In the genomic region with DNA sequence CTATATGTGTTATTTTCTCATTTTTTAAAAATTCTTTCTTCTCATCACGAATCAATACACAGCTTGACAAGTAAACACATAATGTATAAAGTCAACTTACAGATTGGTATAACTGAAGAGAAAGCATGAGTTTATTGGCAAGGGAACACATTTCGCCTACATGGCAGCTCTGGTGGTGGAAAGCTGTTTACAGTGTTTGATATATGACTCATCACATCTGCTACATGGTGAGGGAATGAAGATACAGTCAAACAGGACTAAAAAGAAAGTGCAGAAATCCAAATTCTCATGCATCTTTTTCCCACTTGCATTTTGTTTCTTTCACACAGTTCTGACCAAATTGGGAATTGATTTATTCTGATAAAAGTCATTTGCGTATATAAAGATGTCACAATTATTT, we compare ENCODE assay signal across 15 cellular contexts.
A peak's percentile ranks its signal among the peaks of the same experiment; 100 is the strongest.
DNase-seq lines count a peak whose midpoint lies in the region; FAIRE-seq and TF ChIP-seq lines count a peak whose summit lies in the region.
"Had no signal": no experiment of that assay in that cellular context is flagged by ENCODE, and none has a peak within 500 bp of the region (broad histone marks: within the 10 kb centered on the region; RNA-seq: fewer than 3 reads in every experiment).

No MANE protein-coding gene starts in this region.

- H3K9ac ChIP-seq in astrocyte (ENCODE audit: low read length), result no peak overlapping the region

- H3K9me3 ChIP-seq in astrocyte (ENCODE audit: insufficient read depth, low read depth, low read length), result no peaks in the 10 kb centered on the region
- H3K9me3 ChIP-seq: tibial nerve had no signal

- no peaks in the 10 kb centered on the region for H3K27me3 ChIP-seq in astrocyte (ENCODE audit: insufficient read depth, low read length)
- H3K27me3 ChIP-seq in kidney epithelial cell (ENCODE audit: control insufficient read depth, insufficient read depth, low read length), result no peaks in the 10 kb centered on the region
- H3K27me3 ChIP-seq: tibial nerve had no signal

- no peaks in the 10 kb centered on the region for H4K20me1 ChIP-seq in astrocyte (ENCODE audit: insufficient read depth, low read length)

- no peak overlapping the region for H3K4me3 Mint-ChIP-seq in astrocyte (ENCODE audit: unreplicated experiment)
- H3K4me3 Mint-ChIP-seq: IgD-negative memory B cell had no signal

- peak; percentile 73 for FAIRE-seq in astrocyte (lab: Jason Lieb, UNC)
- FAIRE-seq: endometrium had no signal

- H3K4me1 ChIP-seq in astrocyte (ENCODE audit: insufficient read depth, low read length), result no peaks in the 10 kb centered on the region
- H3K4me1 ChIP-seq: tibial nerve had no signal

- peak overlapping the region; percentile 26 for H3K4me2 ChIP-seq in astrocyte (ENCODE audit: low read length)

- H3K4me1 Mint-ChIP-seq in astrocyte (ENCODE audit: low read depth, unreplicated experiment), result peaks cover 10% of the 10 kb centered on the region
- H3K4me1 Mint-ChIP-seq: IgD-negative memory B cell had no signal

- no peaks in the 10 kb centered on the region for H3K79me2 ChIP-seq in astrocyte (ENCODE audit: insufficient read depth, low read length)

- H3K27ac Mint-ChIP-seq in astrocyte (ENCODE audit: unreplicated experiment), result no peak overlapping the region
- H3K27ac Mint-ChIP-seq: activated naive CD4-positive, alpha-beta T cell treated with anti-CD3 and anti-CD28 coated beads, Interleukin-2, amount 50 U/mL, for 72 hours; IgD-negative memory B cell; progenitor cell of endocrine pancreas had no signal

- no peaks in the 10 kb centered on the region for H3K36me3 Mint-ChIP-seq in astrocyte (ENCODE audit: low read depth, unreplicated experiment)
- H3K36me3 Mint-ChIP-seq: activated naive CD4-positive, alpha-beta T cell treated with anti-CD3 and anti-CD28 coated beads, Interleukin-2, amount 50 U/mL, for 72 hours had no signal

- no peaks in the 10 kb centered on the region for H3K9me3 Mint-ChIP-seq in astrocyte (ENCODE audit: unreplicated experiment)

- peak; percentile 65 for DNase-seq in AG08396 (ENCODE audit: low spot score)
- peak; percentile 21 for DNase-seq in HPDE6-E6E7 (ENCODE audit: extremely low spot score)
- DNase-seq in astrocyte (ENCODE audit: low read depth), result peak; percentile 78
- peak; percentile 7 for DNase-seq in kidney epithelial cell (ENCODE audit: low read depth)
- no peak for DNase-seq in nucleus accumbens (lab: John Stamatoyannopoulos, UW)
- DNase-seq in NCI-H345 (lab: John Stamatoyannopoulos, UW), result no peak
- DNase-seq in SIG-M5 treated with dmso at 0.1 percent for 504 hours (lab: John Stamatoyannopoulos, UW; ENCODE audit: unreplicated experiment), result no peak
- DNase-seq in SK-N-DZ (ENCODE audit: low spot score), result no peak
- DNase-seq: activated CD4-positive, alpha-beta T cell treated with anti-CD3 and anti-CD28 coated beads for 4 hours; NCI-H2171 treated with DMSO at 0.1 percent for 48 hours had no signal

- H3K36me3 ChIP-seq in astrocyte (ENCODE audit: insufficient read depth, low read length), result no peaks in the 10 kb centered on the region
- H3K36me3 ChIP-seq in kidney epithelial cell (ENCODE audit: control insufficient read depth, insufficient read depth, low read length), result no peaks in the 10 kb centered on the region
- H3K36me3 ChIP-seq: tibial nerve had no signal

- no peak overlapping the region for H2AFZ ChIP-seq in astrocyte (ENCODE audit: low read depth, low read length)

- H3K4me3 ChIP-seq in astrocyte (ENCODE audit: insufficient read depth, low read depth, low read length) (no peak overlapping the region), kidney epithelial cell (ENCODE audit: low read depth, low read length) (no peak overlapping the region)
- H3K4me3 ChIP-seq: tibial nerve had no signal

- TF ChIP-seq CTCF in astrocyte (IDR thresholded peaks at IDR 0.05; ENCODE audit: insufficient read depth, low read depth, low read length) (no peak), kidney epithelial cell (IDR thresholded peaks at IDR 0.05; ENCODE audit: insufficient read depth, low read length, poor library complexity, severe bottlenecking) (no peak)

- H3K27me3 Mint-ChIP-seq in astrocyte (ENCODE audit: low read depth, unreplicated experiment), result no peaks in the 10 kb centered on the region
- H3K27me3 Mint-ChIP-seq: IgD-negative memory B cell, progenitor cell of endocrine pancreas had no signal

- no peak overlapping the region for H3K27ac ChIP-seq in astrocyte (ENCODE audit: low read depth, low read length)
- H3K27ac ChIP-seq: tibial nerve had no signal

Comparison
In these comparisons a context has a peak if more than half of its experiments do, and no peak if none do; other contexts are left out.
1. DNase-seq: peak in AG08396 (single experiment), HPDE6-E6E7 (single experiment), astrocyte (single experiment) and kidney epithelial cell (single experiment); none in nucleus accumbens (0 of 56), NCI-H345 (single experiment), SIG-M5 treated with dmso at 0.1 percent for 504 hours (single experiment) and SK-N-DZ (single experiment).